10 cellular contexts compared by ENCODE assay signal in genomic region chr14:24240110-24240918, GRCh38. TPM values are rescaled to one million over a fixed set of nuclear protein-coding genes. Genes with fewer than 3 reads are reported as not detected.
DNase-seq lines count a peak whose midpoint lies in the region; ATAC-seq, FAIRE-seq and TF ChIP-seq lines count a peak whose summit lies in the region.
"Had no signal": no experiment of that assay in that cellular context is flagged by ENCODE, and none has a peak within 500 bp of the region (broad histone marks: within the 10 kb centered on the region; RNA-seq: fewer than 3 reads in every experiment).

No MANE protein-coding gene starts in this region.

- peaks cover 58% of the 10 kb centered on the region for H3K36me3 Mint-ChIP-seq in stimulated activated naive CD8-positive, alpha-beta T cell treated with anti-CD3 and anti-CD28 coated beads, Interleukin-15, Interleukin-2, amounts not matched to agents 100 ng/mL and 50 ng/mL, for 24 hours (ENCODE audit: low read depth)
- H3K36me3 Mint-ChIP-seq in natural killer cell treated with Interleukin-12 subunit alpha and Interleukin-12 subunit beta and Interleukin-15 and Interleukin-18, amount 100 ng/mL, for 72 hours, result peaks cover 35% of the 10 kb centered on the region

- no peak for TF ChIP-seq CTCF in breast epithelium (IDR thresholded peaks at IDR 0.05)

- H3K36me3 ChIP-seq in breast epithelium, result no peaks in the 10 kb centered on the region

- peak overlapping the region; percentile 46 for H3K4me3 Mint-ChIP-seq in stimulated activated naive CD8-positive, alpha-beta T cell treated with anti-CD3 and anti-CD28 coated beads, Interleukin-15, Interleukin-2, amounts not matched to agents 100 ng/mL and 50 ng/mL, for 24 hours
- peak overlapping the region; percentile 95 for H3K4me3 Mint-ChIP-seq in natural killer cell treated with Interleukin-12 subunit alpha and Interleukin-12 subunit beta and Interleukin-15 and Interleukin-18, amount 100 ng/mL, for 72 hours

- peaks cover 3 to 17% of the 10 kb centered on the region in 2 donors for H3K4me1 ChIP-seq in breast epithelium
- H3K4me1 ChIP-seq: Caco-2, foreskin keratinocyte had no signal

- no peak for DNase-seq in stimulated activated naive CD8-positive, alpha-beta T cell treated with anti-CD3 and anti-CD28 coated beads, Interleukin-15, Interleukin-2, amounts not matched to agents 100 U/mL and 50 U/mL, for 24 hours
- DNase-seq in breast epithelium (ENCODE audit: low spot score in 2 of 2) (no peak), NCI-H446 (lab: John Stamatoyannopoulos, UW) (no peak), frontal cortex (ENCODE audit: low spot score in 2 of 2) (no peak)
- DNase-seq in natural killer cell treated with Interleukin-12 subunit alpha and Interleukin-12 subunit beta and Interleukin-15 and Interleukin-18, amount 100 ng/mL, for 72 hours (ENCODE audit: low spot score), result no peak
- DNase-seq in NK-92 treated with Interleukin-12 subunit alpha and Interleukin-12 subunit beta, amount 100 ng/mL, for 24 hours (lab: John Stamatoyannopoulos, UW), result no peak
- DNase-seq: Caco-2, foreskin keratinocyte had no signal

- intact Hi-C loops in breast epithelium (cut with DNase I; ENCODE audit: low total_unique reads), result loop anchor here (10.0 kb wide), 1 partner anchor 64 kb away; the partner anchor contains the start of gene CIDEB

- H3K9me3 ChIP-seq in breast epithelium, result no peaks in the 10 kb centered on the region
- H3K9me3 ChIP-seq: Caco-2 had no signal

- peak overlapping the region; percentile 60 to 97 for H3K27ac ChIP-seq in breast epithelium
- H3K27ac ChIP-seq: foreskin keratinocyte had no signal

- no peak for FAIRE-seq in frontal cortex (lab: Jason Lieb, UNC)

- H3K9me3 Mint-ChIP-seq in stimulated activated naive CD8-positive, alpha-beta T cell treated with anti-CD3 and anti-CD28 coated beads, Interleukin-15, Interleukin-2, amounts not matched to agents 100 ng/mL and 50 ng/mL, for 24 hours, result no peaks in the 10 kb centered on the region
- H3K9me3 Mint-ChIP-seq in natural killer cell treated with Interleukin-12 subunit alpha and Interleukin-12 subunit beta and Interleukin-15 and Interleukin-18, amount 100 ng/mL, for 72 hours, result no peaks in the 10 kb centered on the region

- no peak overlapping the region for H3K4me3 ChIP-seq in breast epithelium

- H3K27me3 Mint-ChIP-seq in stimulated activated naive CD8-positive, alpha-beta T cell treated with anti-CD3 and anti-CD28 coated beads, Interleukin-15, Interleukin-2, amounts not matched to agents 100 ng/mL and 50 ng/mL, for 24 hours, result no peaks in the 10 kb centered on the region
- H3K27me3 Mint-ChIP-seq in natural killer cell treated with Interleukin-12 subunit alpha and Interleukin-12 subunit beta and Interleukin-15 and Interleukin-18, amount 100 ng/mL, for 72 hours, result no peaks in the 10 kb centered on the region

- H3K27ac Mint-ChIP-seq in stimulated activated naive CD8-positive, alpha-beta T cell treated with anti-CD3 and anti-CD28 coated beads, Interleukin-15, Interleukin-2, amounts not matched to agents 100 ng/mL and 50 ng/mL, for 24 hours, result peak overlapping the region; percentile 77
- H3K27ac Mint-ChIP-seq in natural killer cell treated with Interleukin-12 subunit alpha and Interleukin-12 subunit beta and Interleukin-15 and Interleukin-18, amount 100 ng/mL, for 72 hours, result peak overlapping the region; percentile 94 to 96

- no peak for ATAC-seq in stimulated activated naive CD8-positive, alpha-beta T cell treated with anti-CD3 and anti-CD28 coated beads, Interleukin-15, Interleukin-2, amounts not matched to agents 100 U/mL and 50 U/mL, for 24 hours
- ATAC-seq in natural killer cell treated with Interleukin-12 subunit alpha and Interleukin-12 subunit beta and Interleukin-15 and Interleukin-18, amount 100 ng/mL, for 72 hours, result no peak
- ATAC-seq in HG02759 (IDR thresholded peaks at IDR 0.05; ENCODE audit: unreplicated experiment), result no peak
- ATAC-seq: foreskin keratinocyte had no signal

- no peak for TF ChIP-seq POLR2A in breast epithelium (IDR thresholded peaks at IDR 0.05)

- H3K4me1 Mint-ChIP-seq in stimulated activated naive CD8-positive, alpha-beta T cell treated with anti-CD3 and anti-CD28 coated beads, Interleukin-15, Interleukin-2, amounts not matched to agents 100 ng/mL and 50 ng/mL, for 24 hours (ENCODE audit: low read depth), result peaks cover 79% of the 10 kb centered on the region
- H3K4me1 Mint-ChIP-seq in natural killer cell treated with Interleukin-12 subunit alpha and Interleukin-12 subunit beta and Interleukin-15 and Interleukin-18, amount 100 ng/mL, for 72 hours (ENCODE audit: low read depth in 2 of 2), result peaks cover 55 to 67% of the 10 kb centered on the region in 2 donors

- H3K27me3 ChIP-seq in breast epithelium, result no peaks in the 10 kb centered on the region
- H3K27me3 ChIP-seq: foreskin keratinocyte had no signal

RNA-seq across cellular contexts. Expression of gene TINF2, which starts 2.1 kb away (rescaled TPM):
- 10 to 100 TPM; 53.1 to 71.9 (median 55.5) TPM for total RNA-seq in breast epithelium
- total RNA-seq in natural killer cell treated with Interleukin-12 subunit alpha and Interleukin-12 subunit beta and Interleukin-15 and Interleukin-18, amount 100 ng/mL, for 72 hours, result 100 to 1,000 TPM in 1 of 2 donors, 10 to 100 TPM in 1; 77.7 to 103 TPM
- total RNA-seq in frontal cortex, result 42.4 TPM

RNA-seq across cellular contexts. Expression of gene GMPR2, which starts 7.6 kb away (rescaled TPM):
- total RNA-seq in breast epithelium, result 10 to 100 TPM; 59.3 to 74.6 (median 66.1) TPM
- 10 to 100 TPM; 40.5 to 54.5 TPM for total RNA-seq in natural killer cell treated with Interleukin-12 subunit alpha and Interleukin-12 subunit beta and Interleukin-15 and Interleukin-18, amount 100 ng/mL, for 72 hours
- total RNA-seq in frontal cortex, result 51.8 TPM

RNA-seq across cellular contexts. Expression of gene NEDD8, which starts 8.1 kb away (rescaled TPM):
- total RNA-seq in breast epithelium, result 100 to 1,000 TPM; 118 to 165 (median 150) TPM
- total RNA-seq in natural killer cell treated with Interleukin-12 subunit alpha and Interleukin-12 subunit beta and Interleukin-15 and Interleukin-18, amount 100 ng/mL, for 72 hours, result 100 to 1,000 TPM; 196 to 199 TPM
- total RNA-seq in frontal cortex, result 62.8 TPM

RNA-seq across cellular contexts. Expression of gene TGM1, which starts 22.7 kb away (rescaled TPM):
- total RNA-seq in breast epithelium, result 10 to 100 TPM in 1 of 3 donors, 1 to 10 TPM in 1, under 1 TPM in 1; 0.32 to 18.7 (median 1.6) TPM
- total RNA-seq in natural killer cell treated with Interleukin-12 subunit alpha and Interleukin-12 subunit beta and Interleukin-15 and Interleukin-18, amount 100 ng/mL, for 72 hours, result 1 to 10 TPM; 2.5 to 8.7 TPM
- 0.82 TPM for total RNA-seq in frontal cortex

RNA-seq across cellular contexts. Expression of gene MDP1, which starts 24.4 kb away (rescaled TPM):
- 10 to 100 TPM; 13.1 to 20.8 (median 17.1) TPM for total RNA-seq in breast epithelium
- total RNA-seq in natural killer cell treated with Interleukin-12 subunit alpha and Interleukin-12 subunit beta and Interleukin-15 and Interleukin-18, amount 100 ng/mL, for 72 hours, result 10 to 100 TPM in 1 of 2 donors, 1 to 10 TPM in 1; 9.1 to 11.3 TPM
- 18.8 TPM for total RNA-seq in frontal cortex
